In genomic region chr2:210195066-210195852, GRCh38 we compare ENCODE assay signal across 8 cellular contexts. TPM values are rescaled to one million over a fixed set of nuclear protein-coding genes. Genes with fewer than 3 reads are reported as not detected.
DNase-seq lines count a peak whose midpoint lies in the region; ATAC-seq lines count a peak whose summit lies in the region.

No MANE protein-coding gene starts in this region.

- DNase-seq in AG08396 (ENCODE audit: low spot score) (peak; percentile 30), NCI-H1105 (lab: John Stamatoyannopoulos, UW) (peak; percentile 52), T-helper 17 cell (no peak), germinal center (ENCODE audit: low spot score) (peak; percentile 10), putamen (ENCODE audit: low spot score) (peak; percentile 25)
- DNase-seq in activated T-cell treated with anti-CD3 and anti-CD28 coated beads, Interleukin-2, amount 50 U/mL, for 72 hours, result no peak
- no peak for DNase-seq in stimulated activated CD4-positive, alpha-beta T cell treated with anti-CD3 and anti-CD28 coated beads, Interleukin-4, amount 100 ng/mL, for 4 hours

- peak; percentile 37 for ATAC-seq in GM18517 (IDR thresholded peaks at IDR 0.05; ENCODE audit: unreplicated experiment)
- peak; percentile 45 for ATAC-seq in T-helper 17 cell
- no peak for ATAC-seq in activated T-cell treated with anti-CD3 and anti-CD28 coated beads, Interleukin-2, amount 50 U/mL, for 72 hours (replicated peaks in 1 of 2)

- peaks cover 8% of the 10 kb centered on the region for H3K27me3 Mint-ChIP-seq in T-helper 17 cell
- H3K27me3 Mint-ChIP-seq in activated T-cell treated with anti-CD3 and anti-CD28 coated beads, Interleukin-2, amount 50 U/mL, for 72 hours (ENCODE audit: low read depth), result no peaks in the 10 kb centered on the region

- H3K36me3 Mint-ChIP-seq in T-helper 17 cell (ENCODE audit: low read depth), result no peaks in the 10 kb centered on the region
- H3K36me3 Mint-ChIP-seq in activated T-cell treated with anti-CD3 and anti-CD28 coated beads, Interleukin-2, amount 50 U/mL, for 72 hours (ENCODE audit: insufficient read depth in 2 of 2), result no peaks in the 10 kb centered on the region

- no peaks in the 10 kb centered on the region for H3K9me3 ChIP-seq in T-helper 17 cell (ENCODE audit: control insufficient read depth, low read length, poor library complexity, severe bottlenecking)

- no peaks in the 10 kb centered on the region for H3K4me1 Mint-ChIP-seq in T-helper 17 cell
- H3K4me1 Mint-ChIP-seq in activated T-cell treated with anti-CD3 and anti-CD28 coated beads, Interleukin-2, amount 50 U/mL, for 72 hours (ENCODE audit: low read depth), result no peaks in the 10 kb centered on the region

- H3K9me3 Mint-ChIP-seq in activated T-cell treated with anti-CD3 and anti-CD28 coated beads, Interleukin-2, amount 50 U/mL, for 72 hours, result no peaks in the 10 kb centered on the region

- no peak overlapping the region for H3K4me3 Mint-ChIP-seq in T-helper 17 cell
- H3K4me3 Mint-ChIP-seq in activated T-cell treated with anti-CD3 and anti-CD28 coated beads, Interleukin-2, amount 50 U/mL, for 72 hours, result peak overlapping the region in 1 of 2 donors; percentile 31

- no peak overlapping the region for H3K27ac Mint-ChIP-seq in T-helper 17 cell
- H3K27ac Mint-ChIP-seq in activated T-cell treated with anti-CD3 and anti-CD28 coated beads, Interleukin-2, amount 50 U/mL, for 72 hours, result no peak overlapping the region

RNA-seq across cellular contexts. Expression of gene KANSL1L, which starts 24.1 kb away (rescaled TPM):
- total RNA-seq in T-helper 17 cell, result 1 to 10 TPM; 3.4 to 5.6 TPM
- total RNA-seq in activated T-cell treated with anti-CD3 and anti-CD28 coated beads, Interleukin-2, amount 50 U/mL, for 72 hours, result 10 to 100 TPM in 1 of 2 donors, 1 to 10 TPM in 1; 7.8 to 10.5 TPM

RNA-seq across cellular contexts. Expression of gene ACADL, which starts 30.0 kb away (rescaled TPM):
- not detected for total RNA-seq in T-helper 17 cell
- not detected for total RNA-seq in activated T-cell treated with anti-CD3 and anti-CD28 coated beads, Interleukin-2, amount 50 U/mL, for 72 hours

Comparison
In these comparisons a context has a peak if more than half of its experiments do, and no peak if none do; other contexts are left out.
1. DNase-seq: peak in AG08396 (single experiment), NCI-H1105 (single experiment), germinal center (single experiment) and putamen (single experiment); none in T-helper 17 cell (0 of 3), activated T-cell treated with anti-CD3 and anti-CD28 coated beads, Interleukin-2, amount 50 U/mL, for 72 hours (0 of 2) and stimulated activated CD4-positive, alpha-beta T cell treated with anti-CD3 and anti-CD28 coated beads, Interleukin-4, amount 100 ng/mL, for 4 hours (0 of 2).
2. ATAC-seq: peak in GM18517 (single experiment) and T-helper 17 cell (single experiment); none in activated T-cell treated with anti-CD3 and anti-CD28 coated beads, Interleukin-2, amount 50 U/mL, for 72 hours (0 of 2).